1 cellular context compared by ENCODE assay signal in the genomic region with DNA sequence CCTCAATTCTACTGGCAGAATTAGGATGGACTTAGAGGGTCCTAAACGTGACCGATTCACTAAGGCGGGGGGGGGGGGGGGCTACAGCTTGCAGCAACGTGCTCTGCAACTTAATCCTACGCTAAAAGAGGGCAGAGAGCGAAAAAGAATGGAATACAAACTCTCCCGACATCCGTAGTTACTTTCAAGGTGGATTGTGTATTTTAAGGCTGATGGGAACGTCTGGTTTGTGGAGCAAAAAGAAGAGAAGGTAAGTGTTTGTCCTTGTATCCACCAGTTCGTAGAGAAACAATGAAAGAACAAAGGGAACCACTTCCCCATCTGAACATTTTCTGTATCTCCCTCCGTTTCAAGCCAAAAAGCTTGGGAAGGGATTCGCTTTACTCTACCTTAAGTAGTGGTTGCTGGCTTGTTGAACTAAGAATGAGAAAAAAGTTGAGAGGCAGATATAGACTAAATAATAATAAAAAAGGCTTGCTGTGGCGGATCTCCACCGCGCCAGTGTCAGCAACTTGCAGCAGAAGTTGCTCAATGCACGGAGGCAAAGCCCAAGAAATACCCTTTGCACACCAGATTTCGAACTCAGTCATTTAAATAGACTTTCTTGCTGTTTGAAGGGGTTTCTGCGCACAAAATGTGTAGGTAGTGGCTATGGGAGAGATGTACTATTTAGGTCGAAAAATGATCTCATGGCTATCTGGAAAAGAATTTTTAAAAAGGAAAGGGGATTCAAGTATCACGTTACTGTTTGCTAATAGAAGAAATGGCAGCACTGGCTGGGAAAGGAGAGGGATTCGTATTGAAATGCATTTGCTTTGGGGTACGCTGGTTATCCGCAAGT.
TF ChIP-seq lines count a peak whose summit lies in the region.

No MANE protein-coding gene starts in this region.

TF ChIP-seq in HEK293, 187 proteins besides CTCF, POLR2A, EP300 and RAD21:
- TF ChIP-seq, protein P1, sequence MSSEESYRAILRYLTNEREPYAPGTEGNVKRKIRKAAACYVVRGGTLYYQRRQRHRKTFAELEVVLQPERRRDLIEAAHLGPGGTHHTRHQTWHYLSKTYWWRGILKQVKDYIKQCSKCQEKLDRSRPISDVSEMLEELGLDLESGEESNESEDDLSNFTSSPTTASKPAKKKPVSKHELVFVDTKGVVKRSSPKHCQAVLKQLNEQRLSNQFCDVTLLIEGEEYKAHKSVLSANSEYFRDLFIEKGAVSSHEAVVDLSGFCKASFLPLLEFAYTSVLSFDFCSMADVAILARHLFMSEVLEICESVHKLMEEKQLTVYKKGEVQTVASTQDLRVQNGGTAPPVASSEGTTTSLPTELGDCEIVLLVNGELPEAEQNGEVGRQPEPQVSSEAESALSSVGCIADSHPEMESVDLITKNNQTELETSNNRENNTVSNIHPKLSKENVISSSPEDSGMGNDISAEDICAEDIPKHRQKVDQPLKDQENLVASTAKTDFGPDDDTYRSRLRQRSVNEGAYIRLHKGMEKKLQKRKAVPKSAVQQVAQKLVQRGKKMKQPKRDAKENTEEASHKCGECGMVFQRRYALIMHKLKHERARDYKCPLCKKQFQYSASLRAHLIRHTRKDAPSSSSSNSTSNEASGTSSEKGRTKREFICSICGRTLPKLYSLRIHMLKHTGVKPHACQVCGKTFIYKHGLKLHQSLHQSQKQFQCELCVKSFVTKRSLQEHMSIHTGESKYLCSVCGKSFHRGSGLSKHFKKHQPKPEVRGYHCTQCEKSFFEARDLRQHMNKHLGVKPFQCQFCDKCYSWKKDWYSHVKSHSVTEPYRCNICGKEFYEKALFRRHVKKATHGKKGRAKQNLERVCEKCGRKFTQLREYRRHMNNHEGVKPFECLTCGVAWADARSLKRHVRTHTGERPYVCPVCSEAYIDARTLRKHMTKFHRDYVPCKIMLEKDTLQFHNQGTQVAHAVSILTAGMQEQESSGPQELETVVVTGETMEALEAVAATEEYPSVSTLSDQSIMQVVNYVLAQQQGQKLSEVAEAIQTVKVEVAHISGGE (tag by site-specific recombination; conservative IDR thresholded peaks at IDR 0.05; ENCODE audit: low read depth), result no peak
- TF ChIP-seq MZF1 (tag by site-specific recombination; IDR thresholded peaks at IDR 0.05; ENCODE audit: borderline replicate concordance), result peak; percentile 99
- no peak for TF ChIP-seq ZNF514 (tag by site-specific recombination; IDR thresholded peaks at IDR 0.05)
- peak; percentile 40; the same call in 1 of the 2 replicates for TF ChIP-seq PRDM1 (tag by site-specific recombination; IDR thresholded peaks at IDR 0.05)
- peak; percentile 44; the same call in 1 of the 2 replicates for TF ChIP-seq ZNF76 (tag by site-specific recombination; IDR thresholded peaks at IDR 0.05; ENCODE audit: borderline replicate concordance, low read depth)
- no peak for TF ChIP-seq BCL11B (tag by site-specific recombination; IDR thresholded peaks at IDR 0.05; ENCODE audit: low read depth)
- peak; percentile 25; the same call in 1 of the 2 replicates for TF ChIP-seq ZFP69B (tag by site-specific recombination; IDR thresholded peaks at IDR 0.05)
- TF ChIP-seq ZNF664 (tag by site-specific recombination; IDR thresholded peaks at IDR 0.05), result peak; percentile 10; the same call in 1 of the 2 replicates
TF ChIP-seq in HEK293: peak in this region for 5.
